8 cellular contexts compared by ENCODE assay signal in genomic region chr17:77285594-77286390, GRCh38.
A peak's percentile ranks its signal among the peaks of the same experiment; 100 is the strongest.
DNase-seq lines count a peak whose midpoint lies in the region; ATAC-seq, FAIRE-seq and TF ChIP-seq lines count a peak whose summit lies in the region.

No MANE protein-coding gene starts in this region.

- ATAC-seq in GM12878 (peak; percentile 8; the same call in 2 of the 3 replicates), lower lobe of right lung (peak; percentile 57 to 63), HG03139 (IDR thresholded peaks at IDR 0.05; ENCODE audit: unreplicated experiment) (no peak), HG03432 (IDR thresholded peaks at IDR 0.05; ENCODE audit: unreplicated experiment) (no peak)

- RAD21 ChIA-PET in GM12878 (lab: Charles Lee; ENCODE audit: unreplicated experiment), result interaction anchor here (0.6 to 0.9 kb wide), 2 partner anchors 40 to 89 kb away, joined by 3 read pairs; no protein-coding TSS in a partner anchor

- in situ Hi-C loops in ACHN (cut with HindIII; ENCODE audit: low pct_ligation_motif_present, low pct_unique_long_range_greater_than_20kb, low sequenced_read_pairs), result no loop called here
- in situ Hi-C loops in GM12878 (cut with MboI), result no loop called here

- H3K79me2 ChIP-seq in Loucy (ENCODE audit: insufficient read depth, low read length) (no peaks in the 10 kb centered on the region; the same call in 1 of the 2 replicates), GM12878 (ENCODE audit: control insufficient read depth, insufficient read depth, low read length) (peaks cover 10% of the 10 kb centered on the region)

- H4K20me1 ChIP-seq in Loucy (ENCODE audit: insufficient read depth, low read length, poor library complexity, severe bottlenecking) (no peaks in the 10 kb centered on the region), GM12878 (ENCODE audit: control insufficient read depth, insufficient read depth) (no peaks in the 10 kb centered on the region)

- POLR2A ChIA-PET in GM12878 (lab: Charles Lee), result interaction anchor here (0.8 to 0.9 kb wide), 3 partner anchors 16 to 673 kb away, joined by 3 read pairs; partner anchors contain the start of gene TNRC6C

- CTCF ChIA-PET in GM12878 (lab: Yijun Ruan, JAX), result interaction anchor here (1.4 kb wide), 1 partner anchor 37 kb away, joined by 4 read pairs; no protein-coding TSS in a partner anchor

- SMC1A ChIA-PET in GM12878 (lab: Charles Lee; ENCODE audit: uncharacterized antibody, unreplicated experiment), result no interaction called here

- H3K4me2 ChIP-seq in Loucy (ENCODE audit: low read depth, low read length, poor library complexity, severe bottlenecking), result no peak overlapping the region
- H3K4me2 ChIP-seq in GM12878 (ENCODE audit: control insufficient read depth, insufficient read depth), result peak overlapping the region; percentile 3

- WGBS in GM12878 (ENCODE audit: insufficient coverage, insufficient replicate concordance, low lambda C conversion rate, missing lambda C conversion rate), result 69% methylated on average over 32 of the region's 34 CpGs

- H3K4me1 ChIP-seq in Loucy (ENCODE audit: insufficient read depth, low read length, poor library complexity, severe bottlenecking) (peaks cover 25% of the 10 kb centered on the region), GM12878 (ENCODE audit: control insufficient read depth, insufficient read depth, low read length) (peaks cover 17% of the 10 kb centered on the region; the same call in 1 of the 2 replicates), lower lobe of right lung (peaks cover 52% of the 10 kb centered on the region)

- H3K9ac ChIP-seq in Loucy (ENCODE audit: low read depth, low read length, poor library complexity, severe bottlenecking) (peak overlapping the region; percentile 8), GM12878 (ENCODE audit: control insufficient read depth, insufficient read depth, low read length) (no peak overlapping the region; the same call in 1 of the 2 replicates)

- no peak for TF ChIP-seq POLR2A in GM12878 (IDR thresholded peaks at IDR 0.05; ENCODE audit: low read depth, low read length)

- no peaks in the 10 kb centered on the region for H3K36me3 ChIP-seq in Loucy (ENCODE audit: insufficient read depth, low read length)
- H3K36me3 ChIP-seq in GM12878 (ENCODE audit: control insufficient read depth in 2 of 2, insufficient read depth in 2 of 2, low read length in 1 of 2), result no peaks in the 10 kb centered on the region
- no peaks in the 10 kb centered on the region for H3K36me3 ChIP-seq in lower lobe of right lung

- no peak for TF ChIP-seq RAD21 in GM12878 (IDR thresholded peaks at IDR 0.05; ENCODE audit: insufficient read depth, low read depth, low read length)

- H3K9me2 ChIP-seq in Loucy (replicated peaks; ENCODE audit: low read depth, low read length), result no peaks in the 10 kb centered on the region

- no TSS peak for BruUV-seq in GM12878 (replicated peaks; lab: Mats Ljungman, UMichigan)

- TF ChIP-seq CTCF in Loucy (conservative IDR thresholded peaks at IDR 0.05; ENCODE audit: low read length) (no peak), GM12878 (IDR thresholded peaks at IDR 0.05 in 2 of 3, conservative IDR thresholded peaks at IDR 0.05 in 1 of 3; ENCODE audit: control insufficient read depth in 2 of 3, extremely low read depth in 1 of 3, insufficient read depth in 1 of 3, low read depth in 3 of 3, low read length in 3 of 3) (no peak), lower lobe of right lung (IDR thresholded peaks at IDR 0.05) (peak; percentile 9)

- no peak for TF ChIP-seq EP300 in GM12878 (IDR thresholded peaks at IDR 0.05; ENCODE audit: borderline replicate concordance in 1 of 2, control insufficient read depth in 1 of 2, low read depth in 2 of 2, low read length in 2 of 2)

- intact Hi-C loops in GM12878 (cut with micrococcal nuclease; ENCODE audit: unreplicated experiment), result no loop called here
- intact Hi-C loops in lower lobe of right lung (cut with DNase I), result no loop called here

- H3K27ac ChIP-seq in GM12878 (ENCODE audit: control insufficient read depth, insufficient read depth), result no peak overlapping the region; the same call in 1 of the 2 replicates
- peak overlapping the region; percentile 70 for H3K27ac ChIP-seq in lower lobe of right lung

- DNase-seq in ACHN, result peak; percentile 89
- DNase-seq in GM12878 (ENCODE audit: low read depth, low spot score), result no peak
- peak; percentile 92 for DNase-seq in lower lobe of right lung
- DNase-seq in NK-92 (lab: John Stamatoyannopoulos, UW; ENCODE audit: unreplicated experiment), result no peak
- DNase-seq in HUDEP-2 (lab: John Stamatoyannopoulos, UW; ENCODE audit: unreplicated experiment in 76 of 76), result no peak

- no peaks in the 10 kb centered on the region for H3K27me3 ChIP-seq in Loucy (ENCODE audit: insufficient read depth, low read length, poor library complexity, severe bottlenecking)
- no peaks in the 10 kb centered on the region for H3K27me3 ChIP-seq in GM12878 (replicated peaks in 1 of 2; ENCODE audit: control insufficient read depth in 2 of 2, insufficient read depth in 2 of 2, low read length in 1 of 2)
- peaks cover 13% of the 10 kb centered on the region for H3K27me3 ChIP-seq in lower lobe of right lung (ENCODE audit: low read depth)

- no peaks in the 10 kb centered on the region for H3K9me3 ChIP-seq in Loucy (ENCODE audit: insufficient read depth, low read depth, low read length)
- H3K9me3 ChIP-seq in GM12878 (replicated peaks; ENCODE audit: control insufficient read depth, insufficient read depth, low read length), result no peaks in the 10 kb centered on the region
- H3K9me3 ChIP-seq in lower lobe of right lung, result no peaks in the 10 kb centered on the region

- H3F3A ChIP-seq in Loucy (ENCODE audit: low read depth), result no peaks in the 10 kb centered on the region

- no peak for FAIRE-seq in GM12878 (lab: Jason Lieb, UNC)

- no peak overlapping the region for H2AFZ ChIP-seq in Loucy (ENCODE audit: low read length)
- H2AFZ ChIP-seq in GM12878 (ENCODE audit: control insufficient read depth, low read depth, low read length), result peak overlapping the region; percentile 37

- H3K4me3 ChIP-seq in Loucy (ENCODE audit: low read length, poor library complexity, severe bottlenecking) (no peak overlapping the region), GM12878 (no peak overlapping the region), lower lobe of right lung (peak overlapping the region; percentile 0)

TF ChIP-seq in GM12878, 131 proteins besides CTCF, POLR2A, EP300 and RAD21:
- TF ChIP-seq EZH2 (IDR thresholded peaks at IDR 0.05; ENCODE audit: borderline replicate concordance, control insufficient read depth, low read depth, low read length) (no peak), IKZF1 (conservative IDR thresholded peaks at IDR 0.05) (peak; percentile 33; the same call in 1 of the 2 replicates)

Comparison
In these comparisons a context has a peak if more than half of its experiments do, and no peak if none do; other contexts are left out.
1. DNase-seq: peak in ACHN (single experiment) and lower lobe of right lung (single experiment); none in GM12878 (single experiment), NK-92 (single experiment) and HUDEP-2 (0 of 76).
2. ATAC-seq: peak in GM12878 (single experiment) and lower lobe of right lung (2 of 2); none in HG03139 (single experiment) and HG03432 (single experiment).